ENCODE assay signal across 6 cellular contexts in genomic region chr5:31566273-31566672, GRCh38. TPM values are rescaled to one million over a fixed set of nuclear protein-coding genes. Genes with fewer than 3 reads are reported as not detected.
DNase-seq lines count a peak whose midpoint lies in the region; TF ChIP-seq lines count a peak whose summit lies in the region.
"Not testable (repeated sequence)": the region's sequence is repeated elsewhere in the genome, so short reads cannot be mapped to it uniquely, and the experiment has no call there.

No MANE protein-coding gene starts in this region.

- H3K9me2 ChIP-seq in Karpas-422 (replicated peaks; ENCODE audit: insufficient read depth, low read length), result not testable (repeated sequence)

- not testable (repeated sequence) for H3K4me3 ChIP-seq in Karpas-422 (ENCODE audit: low read length)

- not testable (repeated sequence) for H2AFZ ChIP-seq in Karpas-422 (ENCODE audit: low read length)

- not testable (repeated sequence) for H3K27ac ChIP-seq in Karpas-422 (ENCODE audit: low read length)

- DNase-seq in GDM1 (lab: John Stamatoyannopoulos, UW) (peak; percentile 4), Karpas-422 (peak; percentile 10), MV-4-11 (lab: John Stamatoyannopoulos, UW) (peak; percentile 81), NOMO-1 treated with dmso at 0.1 percent for 144 hours (lab: John Stamatoyannopoulos, UW; ENCODE audit: unreplicated experiment) (peak; percentile 66), SKM-1 treated with dmso at 0.1 percent for 144 hours (lab: John Stamatoyannopoulos, UW; ENCODE audit: unreplicated experiment) (peak; percentile 16)
- DNase-seq in endothelial cell (ENCODE audit: low spot score), result not testable (repeated sequence)

- not testable (repeated sequence) for TF ChIP-seq CTCF in endothelial cell (IDR thresholded peaks at IDR 0.05; ENCODE audit: unreplicated experiment)

- not testable (repeated sequence) for H4K20me1 ChIP-seq in Karpas-422 (ENCODE audit: insufficient read depth, low read depth, low read length)

- not testable (repeated sequence) for H3K27ac Mint-ChIP-seq in endothelial cell (ENCODE audit: unreplicated experiment)

- not testable (repeated sequence) for H3K36me3 ChIP-seq in Karpas-422 (ENCODE audit: insufficient read depth, low read length)

- H3K36me3 Mint-ChIP-seq in endothelial cell (ENCODE audit: low read depth, unreplicated experiment), result peaks cover 20% of the 10 kb centered on the region

- not testable (repeated sequence) for H3K9me3 ChIP-seq in Karpas-422 (ENCODE audit: low read length)

- H3K4me3 Mint-ChIP-seq in endothelial cell (ENCODE audit: unreplicated experiment), result peak overlapping the region; percentile 49

- not testable (repeated sequence) for H3K27me3 ChIP-seq in Karpas-422 (ENCODE audit: low read length)

- not testable (repeated sequence) for H3K4me1 ChIP-seq in Karpas-422 (ENCODE audit: low read length)

- not testable (repeated sequence) for H3K79me2 ChIP-seq in Karpas-422 (ENCODE audit: low read length)

- H3K27me3 Mint-ChIP-seq in endothelial cell (ENCODE audit: unreplicated experiment), result not testable (repeated sequence)

- not testable (repeated sequence) for H3K4me1 Mint-ChIP-seq in endothelial cell (ENCODE audit: unreplicated experiment)

- peaks cover 17% of the 10 kb centered on the region for H3K9me3 Mint-ChIP-seq in endothelial cell (ENCODE audit: unreplicated experiment)

- H3K4me2 ChIP-seq in Karpas-422 (ENCODE audit: low read depth, low read length, poor library complexity, severe bottlenecking), result not testable (repeated sequence)

- H3K9ac ChIP-seq in Karpas-422 (ENCODE audit: low read length), result not testable (repeated sequence)

RNA-seq across cellular contexts. Expression of gene C5orf22, which starts 34.2 kb away (rescaled TPM):
- 34.3 and 57.7 TPM in 2 replicates for total RNA-seq in Karpas-422 (2014; rRNA removed; shearing (Covaris generic); ENCODE audit: low replicate concordance)
- total RNA-seq in endothelial cell (ENCODE audit: unreplicated experiment), result 26.0 TPM

RNA-seq across cellular contexts. Expression of gene DROSHA, which starts 34.4 kb away (rescaled TPM):
- total RNA-seq in Karpas-422 (2014; rRNA removed; shearing (Covaris generic); ENCODE audit: low replicate concordance), result 58.3 and 74.7 TPM in 2 replicates
- total RNA-seq in endothelial cell (ENCODE audit: unreplicated experiment), result 98.2 TPM
